In the genomic region with DNA sequence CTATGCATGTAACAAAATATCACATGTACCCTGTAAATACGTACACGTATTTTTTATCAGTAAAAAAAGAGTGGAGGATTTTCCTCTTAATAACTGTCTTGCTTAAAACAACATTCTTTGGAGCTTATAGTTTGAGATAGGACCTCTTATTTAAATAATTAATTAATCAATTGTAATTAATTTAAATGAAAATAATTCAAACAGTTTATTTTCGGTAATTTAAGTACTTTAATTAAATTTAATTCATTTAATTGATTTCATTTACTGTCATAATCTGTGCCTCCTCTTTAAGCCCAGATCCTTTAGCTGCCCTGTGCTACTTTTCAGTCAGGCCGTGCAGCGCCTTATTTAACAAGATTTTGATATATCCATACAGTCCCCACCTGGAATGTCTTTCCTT, we compare ENCODE assay signal across 1 cellular context.
TF ChIP-seq lines count a peak whose summit lies in the region.

No MANE protein-coding gene starts in this region.

TF ChIP-seq in WTC11, 78 proteins besides CTCF, POLR2A, EP300 and RAD21 (continued from another document):
- TF ChIP-seq, protein P1, sequence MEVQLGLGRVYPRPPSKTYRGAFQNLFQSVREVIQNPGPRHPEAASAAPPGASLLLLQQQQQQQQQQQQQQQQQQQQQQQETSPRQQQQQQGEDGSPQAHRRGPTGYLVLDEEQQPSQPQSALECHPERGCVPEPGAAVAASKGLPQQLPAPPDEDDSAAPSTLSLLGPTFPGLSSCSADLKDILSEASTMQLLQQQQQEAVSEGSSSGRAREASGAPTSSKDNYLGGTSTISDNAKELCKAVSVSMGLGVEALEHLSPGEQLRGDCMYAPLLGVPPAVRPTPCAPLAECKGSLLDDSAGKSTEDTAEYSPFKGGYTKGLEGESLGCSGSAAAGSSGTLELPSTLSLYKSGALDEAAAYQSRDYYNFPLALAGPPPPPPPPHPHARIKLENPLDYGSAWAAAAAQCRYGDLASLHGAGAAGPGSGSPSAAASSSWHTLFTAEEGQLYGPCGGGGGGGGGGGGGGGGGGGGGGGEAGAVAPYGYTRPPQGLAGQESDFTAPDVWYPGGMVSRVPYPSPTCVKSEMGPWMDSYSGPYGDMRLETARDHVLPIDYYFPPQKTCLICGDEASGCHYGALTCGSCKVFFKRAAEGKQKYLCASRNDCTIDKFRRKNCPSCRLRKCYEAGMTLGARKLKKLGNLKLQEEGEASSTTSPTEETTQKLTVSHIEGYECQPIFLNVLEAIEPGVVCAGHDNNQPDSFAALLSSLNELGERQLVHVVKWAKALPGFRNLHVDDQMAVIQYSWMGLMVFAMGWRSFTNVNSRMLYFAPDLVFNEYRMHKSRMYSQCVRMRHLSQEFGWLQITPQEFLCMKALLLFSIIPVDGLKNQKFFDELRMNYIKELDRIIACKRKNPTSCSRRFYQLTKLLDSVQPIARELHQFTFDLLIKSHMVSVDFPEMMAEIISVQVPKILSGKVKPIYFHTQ (CRISPR knock-in tag; IDR thresholded peaks at IDR 0.05) = no peak
